Comparison of ENCODE assay signal across 29 cellular contexts in genomic region chr3:138227650-138228049, GRCh38. TPM values are rescaled to one million over a fixed set of nuclear protein-coding genes. Genes with fewer than 3 reads are reported as not detected.
A peak's percentile ranks its signal among the peaks of the same experiment; 100 is the strongest.
DNase-seq lines count a peak whose midpoint lies in the region; ATAC-seq and TF ChIP-seq lines count a peak whose summit lies in the region.
"Had no signal": no experiment of that assay in that cellular context is flagged by ENCODE, and none has a peak within 500 bp of the region (broad histone marks: within the 10 kb centered on the region; RNA-seq: fewer than 3 reads in every experiment).

No MANE protein-coding gene starts in this region.

- H3K27ac ChIP-seq in A673 (ENCODE audit: low read depth, low read length, poor library complexity, severe bottlenecking) (no peak overlapping the region), caudate nucleus (ENCODE audit: low read depth, low read length) (peak overlapping the region; percentile 3), mesenchymal stem cell (ENCODE audit: low read length, poor library complexity, severe bottlenecking) (no peak overlapping the region)
- H3K27ac ChIP-seq: A549, KMS-11, parathyroid adenoma, Peyer's patch, SJSA1, spleen had no signal

- H4K8ac ChIP-seq in mesenchymal stem cell (ENCODE audit: low read length): no peak overlapping the region

- H3K36me3 ChIP-seq in A673 (ENCODE audit: insufficient read depth, low read length, poor library complexity, severe bottlenecking): peaks cover 47% of the 10 kb centered on the region
- H3K36me3 ChIP-seq in mesenchymal stem cell (ENCODE audit: control insufficient read depth in 1 of 2, insufficient read depth in 2 of 2, low read depth in 1 of 2, low read length in 2 of 2): peaks cover 19 to 77% of the 10 kb centered on the region in 2 experiments
- H3K36me3 ChIP-seq in Caco-2 (ENCODE audit: control insufficient read depth, insufficient read depth, low read length): no peaks in the 10 kb centered on the region

- H3K9ac ChIP-seq in mesenchymal stem cell (ENCODE audit: low read length): no peak overlapping the region
- H3K9ac ChIP-seq: KMS-11, parathyroid adenoma had no signal

- no peak overlapping the region for H3K4ac ChIP-seq in mesenchymal stem cell (ENCODE audit: low read depth in 1 of 2, low read length in 2 of 2)

- TF ChIP-seq CTCF in A673 (conservative IDR thresholded peaks at IDR 0.05; ENCODE audit: low read depth, low read length) (no peak), glutamatergic neuron (IDR thresholded peaks at IDR 0.05; ENCODE audit: partially characterized antibody, unreplicated experiment) (no peak), Caco-2 (IDR thresholded peaks at IDR 0.05; ENCODE audit: insufficient read depth in 1 of 2, low read depth in 1 of 2, low read length in 1 of 2, severe bottlenecking in 1 of 2, unreplicated experiment in 1 of 2) (no peak)

- no peak overlapping the region for H3K4me3 ChIP-seq in A673 (ENCODE audit: low read depth, low read length, poor library complexity, severe bottlenecking)
- no peak overlapping the region for H3K4me3 ChIP-seq in mesenchymal stem cell (ENCODE audit: insufficient read depth in 1 of 2, low read depth in 1 of 2, low read length in 2 of 2)
- H3K4me3 ChIP-seq in Caco-2 (ENCODE audit: low read depth, low read length): no peak overlapping the region
- H3K4me3 ChIP-seq: A549, lung, Peyer's patch, SJSA1, spleen had no signal

- no peaks in the 10 kb centered on the region for H3K4me1 ChIP-seq in A673 (ENCODE audit: insufficient read depth, low read length, poor library complexity, severe bottlenecking)
- peaks cover 3% of the 10 kb centered on the region for H3K4me1 ChIP-seq in mesenchymal stem cell (ENCODE audit: control insufficient read depth, insufficient read depth, low read depth, low read length)
- H3K4me1 ChIP-seq in Caco-2: no peaks in the 10 kb centered on the region
- H3K4me1 ChIP-seq: A549, parathyroid adenoma, Peyer's patch had no signal

- H3K27me3 ChIP-seq in A673 (replicated peaks; ENCODE audit: insufficient read depth, low read depth, low read length, poor library complexity) (no peaks in the 10 kb centered on the region), mesenchymal stem cell (ENCODE audit: control insufficient read depth in 1 of 2, insufficient read depth in 1 of 2, low read length in 2 of 2) (no peaks in the 10 kb centered on the region), Caco-2 (replicated peaks; ENCODE audit: control insufficient read depth, insufficient read depth, low read length) (no peaks in the 10 kb centered on the region)
- H3K27me3 ChIP-seq: Peyer's patch, SJSA1, spleen had no signal

- H2BK120ac ChIP-seq in mesenchymal stem cell (ENCODE audit: low read depth, low read length): no peak overlapping the region

- H2BK5ac ChIP-seq in mesenchymal stem cell (ENCODE audit: low read depth, low read length, poor library complexity, severe bottlenecking): no peak overlapping the region

- no peak overlapping the region for H2AFZ ChIP-seq in mesenchymal stem cell (ENCODE audit: low read depth, low read length)
- H2AFZ ChIP-seq: parathyroid adenoma had no signal

- no peak for ATAC-seq in activated T-cell treated with anti-CD3 and anti-CD28 coated beads, Interleukin-2, amount 50 U/mL, for 4 hours
- no peak for ATAC-seq in HG03159 (IDR thresholded peaks at IDR 0.05; ENCODE audit: unreplicated experiment)
- ATAC-seq: A549; activated CD4-positive, CD25-positive, alpha-beta regulatory T cell treated with anti-CD3 and anti-CD28 coated beads, Interleukin-2, amount 50 U/mL, for 24 hours had no signal

- no peak overlapping the region for H2BK12ac ChIP-seq in mesenchymal stem cell (ENCODE audit: low read length in 2 of 2)

- POLR2A ChIA-PET in A673 (lab: Charles Lee; ENCODE audit: low non-redundant PET) (no interaction called here), Caco-2 (lab: Charles Lee) (no interaction called here)

- H3K9me3 ChIP-seq in A673 (ENCODE audit: low read depth, low read length, poor library complexity, severe bottlenecking) (no peaks in the 10 kb centered on the region), mesenchymal stem cell (ENCODE audit: control insufficient read depth, low read length) (no peaks in the 10 kb centered on the region), Caco-2 (no peaks in the 10 kb centered on the region)
- H3K9me3 ChIP-seq: A549, Peyer's patch, SJSA1, spleen had no signal

- no peak overlapping the region for H3K14ac ChIP-seq in mesenchymal stem cell (ENCODE audit: low read length in 2 of 2)

- no peak overlapping the region for H2BK15ac ChIP-seq in mesenchymal stem cell (ENCODE audit: low read depth, poor library complexity, severe bottlenecking)

- peaks cover 4% of the 10 kb centered on the region for H3K27me3 Mint-ChIP-seq in glutamatergic neuron (ENCODE audit: unreplicated experiment)
- H3K27me3 Mint-ChIP-seq in activated T-cell treated with anti-CD3 and anti-CD28 coated beads, Interleukin-2, amount 50 U/mL, for 4 hours (ENCODE audit: low read depth): no peaks in the 10 kb centered on the region
- H3K27me3 Mint-ChIP-seq in Caco-2 (ENCODE audit: insufficient read depth, unreplicated experiment): no peaks in the 10 kb centered on the region
- H3K27me3 Mint-ChIP-seq: activated naive CD8-positive, alpha-beta T cell treated with anti-CD3 and anti-CD28 coated beads for 36 hours; CD4-positive, alpha-beta T cell had no signal

- peaks cover 16% of the 10 kb centered on the region for H3K79me1 ChIP-seq in mesenchymal stem cell (replicated peaks; ENCODE audit: low read length, poor library complexity, severe bottlenecking)

- H3K9me3 Mint-ChIP-seq in glutamatergic neuron (ENCODE audit: unreplicated experiment) (no peaks in the 10 kb centered on the region), Caco-2 (ENCODE audit: unreplicated experiment) (no peaks in the 10 kb centered on the region)
- H3K9me3 Mint-ChIP-seq in activated T-cell treated with anti-CD3 and anti-CD28 coated beads, Interleukin-2, amount 50 U/mL, for 4 hours: no peaks in the 10 kb centered on the region
- H3K9me3 Mint-ChIP-seq: activated naive CD8-positive, alpha-beta T cell treated with anti-CD3 and anti-CD28 coated beads for 36 hours; CD4-positive, alpha-beta T cell; T-helper 2 cell treated with Interferon-gamma antibody and Interleukin-4, amounts not matched to agents 5 μg/mL and 100 μg/mL, for 36 hours had no signal

- H3K27ac Mint-ChIP-seq in glutamatergic neuron (ENCODE audit: unreplicated experiment) (no peak overlapping the region), Caco-2 (ENCODE audit: unreplicated experiment) (no peak overlapping the region)
- H3K27ac Mint-ChIP-seq: activated naive CD8-positive, alpha-beta T cell treated with anti-CD3 and anti-CD28 coated beads for 36 hours; CD4-positive, alpha-beta T cell; T-helper 2 cell treated with Interferon-gamma antibody and Interleukin-4, amounts not matched to agents 5 μg/mL and 100 μg/mL, for 36 hours had no signal

- H3K36me3 Mint-ChIP-seq in glutamatergic neuron (ENCODE audit: unreplicated experiment) (no peaks in the 10 kb centered on the region), Caco-2 (ENCODE audit: insufficient read depth, unreplicated experiment) (peaks cover 52% of the 10 kb centered on the region)
- peaks cover 55% of the 10 kb centered on the region for H3K36me3 Mint-ChIP-seq in activated T-cell treated with anti-CD3 and anti-CD28 coated beads, Interleukin-2, amount 50 U/mL, for 4 hours (ENCODE audit: insufficient read depth)

- H3K23ac ChIP-seq in mesenchymal stem cell (ENCODE audit: low read length in 2 of 2): no peak overlapping the region

- BruUV-seq in A673 (replicated peaks; lab: Mats Ljungman, UMichigan) (no TSS peak), Caco-2 (replicated peaks; lab: Mats Ljungman, UMichigan) (no TSS peak)

- CTCF ChIA-PET in A673 (lab: Charles Lee): no interaction called here
- CTCF ChIA-PET in Caco-2 (lab: Charles Lee): no interaction called here

- intact Hi-C loops in A673 (cut with micrococcal nuclease; ENCODE audit: unreplicated experiment): no loop called here
- intact Hi-C loops in Caco-2 (cut with micrococcal nuclease; ENCODE audit: unreplicated experiment): no loop called here

- H4K91ac ChIP-seq in mesenchymal stem cell (ENCODE audit: low read length): no peak overlapping the region

- H3K18ac ChIP-seq in mesenchymal stem cell (ENCODE audit: low read depth in 1 of 2, low read length in 2 of 2): no peak overlapping the region

- DNase-seq in A673 (ENCODE audit: low spot score): peak; percentile 52
- peak; percentile 19 for DNase-seq in HCEC 1CT
- DNase-seq in caudate nucleus (lab: John Stamatoyannopoulos, UW): no peak
- DNase-seq in mesenchymal stem cell: peak; percentile 71
- DNase-seq in glutamatergic neuron: no peak
- DNase-seq in activated T-cell treated with anti-CD3 and anti-CD28 coated beads, Interleukin-2, amount 50 U/mL, for 4 hours: no peak
- DNase-seq in Caco-2: no peak
- DNase-seq: activated CD8-positive, alpha-beta memory T cell treated with anti-CD3 and anti-CD28 coated beads for 24 hours; activated naive CD8-positive, alpha-beta T cell treated with anti-CD3 and anti-CD28 coated beads for 36 hours; CD4-positive, alpha-beta T cell; DMS79; hippocampal formation; islet precursor cell; MV-4-11; NCI-H2029; NCI-H446 treated with DMSO at 0.1 percent for 48 hours; NK-92 treated with Interleukin-12 subunit alpha and Interleukin-12 subunit beta, amount 100 ng/mL, for 24 hours; Peyer's patch; spleen; stimulated activated CD4-positive, alpha-beta T cell treated with anti-CD3 and anti-CD28 coated beads, Interleukin-4, amount 100 ng/mL, for 4 hours; substantia nigra had no signal

- H3K4me3 Mint-ChIP-seq in glutamatergic neuron (ENCODE audit: unreplicated experiment) (no peak overlapping the region), Caco-2 (ENCODE audit: unreplicated experiment) (no peak overlapping the region)
- no peak overlapping the region for H3K4me3 Mint-ChIP-seq in activated T-cell treated with anti-CD3 and anti-CD28 coated beads, Interleukin-2, amount 50 U/mL, for 4 hours
- H3K4me3 Mint-ChIP-seq: activated naive CD8-positive, alpha-beta T cell treated with anti-CD3 and anti-CD28 coated beads for 36 hours; CD4-positive, alpha-beta T cell; T-helper 2 cell treated with Interferon-gamma antibody and Interleukin-4, amounts not matched to agents 5 μg/mL and 100 μg/mL, for 36 hours had no signal

- no peaks in the 10 kb centered on the region for H3K4me1 Mint-ChIP-seq in glutamatergic neuron (ENCODE audit: low read depth, unreplicated experiment)
- H3K4me1 Mint-ChIP-seq in activated T-cell treated with anti-CD3 and anti-CD28 coated beads, Interleukin-2, amount 50 U/mL, for 4 hours (ENCODE audit: low read depth): peaks cover 6% of the 10 kb centered on the region
- H3K4me1 Mint-ChIP-seq in Caco-2 (ENCODE audit: low read depth, unreplicated experiment): no peaks in the 10 kb centered on the region

- WGBS in mesenchymal stem cell: 91% methylated on average over 1 of the region's 1 CpG

- H2AK5ac ChIP-seq in mesenchymal stem cell (ENCODE audit: low read length, severe bottlenecking): no peak overlapping the region

- H3K4me2 ChIP-seq in mesenchymal stem cell (ENCODE audit: low read length, poor library complexity, severe bottlenecking): no peak overlapping the region
- H3K4me2 ChIP-seq: A549, KMS-11 had no signal

RNA-seq across cellular contexts. Expression of gene ARMC8, which starts 40.5 kb away (rescaled TPM):
- total RNA-seq in A673 (2021) (48.0 and 55.8 TPM in 2 replicates), glutamatergic neuron (ENCODE audit: unreplicated experiment) (54.4 TPM), Caco-2 (2022) (48.4 and 52.6 TPM in 2 replicates)
- polyA plus RNA-seq in mesenchymal stem cell (2013, experiment 1 of 2): 33.1 TPM
- 30.9 TPM for polyA plus RNA-seq in mesenchymal stem cell (2013, experiment 2 of 2)
- 10 to 100 TPM; 51.4 to 54.6 (median 52.4) TPM for total RNA-seq in activated T-cell treated with anti-CD3 and anti-CD28 coated beads, Interleukin-2, amount 50 U/mL, for 4 hours

RNA-seq across cellular contexts. Expression of gene DBR1, which starts 52.9 kb away (rescaled TPM):
- 25.6 and 33.1 TPM in 2 replicates for total RNA-seq in A673 (2021)
- 7.5 TPM for polyA plus RNA-seq in mesenchymal stem cell (2013, experiment 1 of 2)
- polyA plus RNA-seq in mesenchymal stem cell (2013, experiment 2 of 2): 7.9 TPM
- 16.0 TPM for total RNA-seq in glutamatergic neuron (ENCODE audit: unreplicated experiment)
- 10 to 100 TPM; 36.2 to 40.9 (median 37.8) TPM for total RNA-seq in activated T-cell treated with anti-CD3 and anti-CD28 coated beads, Interleukin-2, amount 50 U/mL, for 4 hours
- total RNA-seq in Caco-2 (2022): 14.8 and 16.9 TPM in 2 replicates

Comparison
In these comparisons a context has a peak if more than half of its experiments do, and no peak if none do; other contexts are left out.
1. DNase-seq: peak in A673 (single experiment), HCEC 1CT (single experiment) and mesenchymal stem cell (single experiment); none in caudate nucleus (0 of 61), glutamatergic neuron (single experiment), activated T-cell treated with anti-CD3 and anti-CD28 coated beads, Interleukin-2, amount 50 U/mL, for 4 hours (single experiment) and Caco-2 (0 of 2).